ENCODE assay signal across 3 cellular contexts in the genomic region with DNA sequence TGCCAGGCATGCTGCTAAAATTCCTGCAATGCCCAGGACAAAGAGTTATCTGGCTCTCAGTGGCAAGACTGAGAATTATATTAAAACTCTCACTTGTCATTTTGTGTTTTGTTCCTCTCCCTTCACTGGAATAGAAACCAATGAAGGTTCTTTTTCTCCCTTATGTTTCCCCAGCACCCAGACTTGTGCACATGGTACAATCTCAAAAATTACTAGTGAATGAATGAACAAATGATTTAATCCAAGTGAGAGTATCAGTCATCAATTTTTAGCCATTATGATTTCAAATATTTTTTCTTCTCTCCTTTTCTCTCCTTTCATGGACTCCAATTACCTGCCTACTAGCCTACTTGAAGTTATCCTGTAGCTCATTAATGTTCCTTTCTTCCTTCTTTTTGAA.
"Had no signal": no experiment of that assay in that cellular context is flagged by ENCODE, and none has a peak within 500 bp of the region (broad histone marks: within the 10 kb centered on the region; RNA-seq: fewer than 3 reads in every experiment).

No MANE protein-coding gene starts in this region.

- H3K4me3 ChIP-seq: GM12878 had no signal

- DNase-seq: GDM1, GF-D8 had no signal
